ENCODE assay signal across 16 cellular contexts in the genomic region with DNA sequence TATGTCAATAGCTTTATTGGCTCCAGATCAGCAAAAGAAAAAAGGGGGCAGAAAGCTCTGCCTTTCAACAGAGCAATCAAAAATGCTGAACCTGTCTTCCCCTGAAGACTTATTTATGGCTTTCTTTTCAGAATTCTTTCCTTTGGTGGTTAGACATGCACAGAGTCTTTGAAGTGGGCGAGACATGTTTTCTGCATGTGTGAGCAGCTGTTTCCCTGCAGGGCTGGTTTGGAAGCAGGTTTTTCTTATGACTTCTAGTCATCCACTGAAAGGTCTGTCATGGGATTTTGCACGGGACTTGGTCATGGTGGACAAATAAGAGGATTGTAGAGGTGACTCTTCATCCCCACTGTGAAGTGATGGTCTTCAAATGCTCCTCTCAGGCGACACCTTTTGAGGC.
DNase-seq lines count a peak whose midpoint lies in the region; ATAC-seq and TF ChIP-seq lines count a peak whose summit lies in the region.
"Had no signal": no experiment of that assay in that cellular context is flagged by ENCODE, and none has a peak within 500 bp of the region (broad histone marks: within the 10 kb centered on the region; RNA-seq: fewer than 3 reads in every experiment).

No MANE protein-coding gene starts in this region.

- no peaks in the 10 kb centered on the region for H3K36me3 ChIP-seq in DND-41 (ENCODE audit: insufficient read depth, low read length)

- no peak overlapping the region for H3K27ac ChIP-seq in DND-41 (ENCODE audit: low read length)
- H3K27ac ChIP-seq: RWPE1 had no signal

- H3K4me3 ChIP-seq in DND-41 (ENCODE audit: low read depth in 1 of 2, low read length in 2 of 2) (no peak overlapping the region), astrocyte of the cerebellum (ENCODE audit: low read depth, low read length) (no peak overlapping the region)

- H3K4me1 ChIP-seq in DND-41 (ENCODE audit: insufficient read depth, low read length) = peaks cover 13% of the 10 kb centered on the region

- no peaks in the 10 kb centered on the region for H3K36me3 Mint-ChIP-seq in activated T-helper 2 cell treated with anti-CD3 and anti-CD28 coated beads, Interferon-gamma antibody, Interleukin-2, Interleukin-4, amounts not matched to agents 10 μg/mL and 5 μg/mL and 100 μg/mL, durations not matched to agents 14 hours and 24 hours and 36 hours (ENCODE audit: low read depth)

- in situ Hi-C loops in astrocyte of the cerebellum (cut with HindIII; ENCODE audit: low sequenced_read_pairs) = no loop called here

- H3K9me3 ChIP-seq in DND-41 (ENCODE audit: insufficient read depth, low read length, severe bottlenecking) = no peaks in the 10 kb centered on the region

- H3K27me3 Mint-ChIP-seq in activated T-helper 2 cell treated with anti-CD3 and anti-CD28 coated beads, Interferon-gamma antibody, Interleukin-2, Interleukin-4, amounts not matched to agents 10 μg/mL and 5 μg/mL and 100 μg/mL, durations not matched to agents 14 hours and 24 hours and 36 hours (ENCODE audit: low read depth) = no peaks in the 10 kb centered on the region

- no peaks in the 10 kb centered on the region for H3K9me3 Mint-ChIP-seq in activated T-helper 2 cell treated with anti-CD3 and anti-CD28 coated beads, Interferon-gamma antibody, Interleukin-2, Interleukin-4, amounts not matched to agents 10 μg/mL and 5 μg/mL and 100 μg/mL, durations not matched to agents 14 hours and 24 hours and 36 hours

- DNase-seq in DND-41 (peak; percentile 51), NCI-H69 (lab: John Stamatoyannopoulos, UW) (peak; percentile 26), astrocyte of the cerebellum (ENCODE audit: low read depth) (peak; percentile 35), left kidney (ENCODE audit: low read depth, low spot score) (peak; percentile 43), NCI-H2081 (lab: John Stamatoyannopoulos, UW) (no peak), ureter (ENCODE audit: low spot score) (no peak)
- no peak for DNase-seq in activated T-helper 2 cell treated with anti-CD3 and anti-CD28 coated beads, Interferon-gamma antibody, Interleukin-2, Interleukin-4, amounts not matched to agents 10 μg/mL and 5 μg/mL and 100 μg/mL, durations not matched to agents 14 hours and 24 hours and 36 hours (ENCODE audit: low spot score)
- DNase-seq: GF-D8, GOT3, KBM-7, NCI-H1436 treated with DMSO at 0.1 percent for 48 hours, NCI-H2227 treated with DMSO at 0.1 percent for 48 hours, NCI-H524 treated with DMSO at 0.1 percent for 48 hours, OCI-M1 had no signal

- no peak for TF ChIP-seq CTCF in DND-41 (IDR thresholded peaks at IDR 0.05; ENCODE audit: borderline replicate concordance, extremely low read depth, low read length, poor library complexity, severe bottlenecking)
- no peak for TF ChIP-seq CTCF in astrocyte of the cerebellum (IDR thresholded peaks at IDR 0.05; ENCODE audit: low read depth, low read length, missing control alignments)

- no peaks in the 10 kb centered on the region for H3K79me2 ChIP-seq in DND-41 (ENCODE audit: insufficient read depth, low read length)

- H3K4me3 Mint-ChIP-seq in activated T-helper 2 cell treated with anti-CD3 and anti-CD28 coated beads, Interferon-gamma antibody, Interleukin-2, Interleukin-4, amounts not matched to agents 10 μg/mL and 5 μg/mL and 100 μg/mL, durations not matched to agents 14 hours and 24 hours and 36 hours (ENCODE audit: low read depth) = no peak overlapping the region

- peak; percentile 92 for ATAC-seq in DND-41 (ENCODE audit: insufficient read depth, low read depth)
- no peak for ATAC-seq in HG02610 (IDR thresholded peaks at IDR 0.05; ENCODE audit: unreplicated experiment)

- no peak overlapping the region for H2AFZ ChIP-seq in DND-41 (ENCODE audit: low read depth, low read length)

- H3K4me1 Mint-ChIP-seq in activated T-helper 2 cell treated with anti-CD3 and anti-CD28 coated beads, Interferon-gamma antibody, Interleukin-2, Interleukin-4, amounts not matched to agents 10 μg/mL and 5 μg/mL and 100 μg/mL, durations not matched to agents 14 hours and 24 hours and 36 hours (ENCODE audit: low read depth) = no peaks in the 10 kb centered on the region

- no peak overlapping the region for H3K4me2 ChIP-seq in DND-41 (ENCODE audit: insufficient read depth, low read length)

- intact Hi-C loops in activated T-helper 2 cell treated with anti-CD3 and anti-CD28 coated beads, Interferon-gamma antibody, Interleukin-2, Interleukin-4, amounts not matched to agents 10 μg/mL and 5 μg/mL and 100 μg/mL, durations not matched to agents 14 hours and 24 hours and 36 hours (cut with micrococcal nuclease) = no loop called here

- H4K20me1 ChIP-seq in DND-41 (ENCODE audit: insufficient read depth, low read length) = no peaks in the 10 kb centered on the region

- H3K9ac ChIP-seq in DND-41 (ENCODE audit: low read depth, low read length) = no peak overlapping the region

- no peaks in the 10 kb centered on the region for H3K27me3 ChIP-seq in DND-41 (ENCODE audit: insufficient read depth, low read length, poor library complexity)

- no peak overlapping the region for H3K27ac Mint-ChIP-seq in activated T-helper 2 cell treated with anti-CD3 and anti-CD28 coated beads, Interferon-gamma antibody, Interleukin-2, Interleukin-4, amounts not matched to agents 10 μg/mL and 5 μg/mL and 100 μg/mL, durations not matched to agents 14 hours and 24 hours and 36 hours

Comparison
In these comparisons a context has a peak if more than half of its experiments do, and no peak if none do; other contexts are left out.
1. DNase-seq: peak in DND-41 (single experiment), NCI-H69 (single experiment), astrocyte of the cerebellum (single experiment) and left kidney (single experiment); none in NCI-H2081 (0 of 2), ureter (single experiment) and activated T-helper 2 cell treated with anti-CD3 and anti-CD28 coated beads, Interferon-gamma antibody, Interleukin-2, Interleukin-4, amounts not matched to agents 10 μg/mL and 5 μg/mL and 100 μg/mL, durations not matched to agents 14 hours and 24 hours and 36 hours (single experiment).